ENCODE assay signal across 8 cellular contexts in genomic region chr12:27710592-27711311, GRCh38. TPM values are rescaled to one million over a fixed set of nuclear protein-coding genes. Genes with fewer than 3 reads are reported as not detected.
DNase-seq lines count a peak whose midpoint lies in the region; ATAC-seq and TF ChIP-seq lines count a peak whose summit lies in the region.

TSS of gene MRPS35 (plus strand) at chr12:27710832. CDS start at chr12:27710844, 12 bp downstream.

- TF ChIP-seq CTCF in BE2C (IDR thresholded peaks at IDR 0.05; ENCODE audit: low read depth, low read length) = no peak

- H3K9me3 ChIP-seq in BE2C = no peaks in the 10 kb centered on the region

- H3K36me3 ChIP-seq in BE2C = peaks cover 7% of the 10 kb centered on the region

- H3K4me3 ChIP-seq in BE2C (ENCODE audit: low read depth, low read length) = peak within 1 kb of the TSS; percentile 100

- peak; percentile 91 for TF ChIP-seq POLR2A in GM19099 (IDR thresholded peaks at IDR 0.05; ENCODE audit: extremely low read depth, insufficient read length, low read depth)

- ATAC-seq in HG03378 (IDR thresholded peaks at IDR 0.05; ENCODE audit: unreplicated experiment) = peak; percentile 90
- ATAC-seq in left colon = peak; percentile 96

- no peaks in the 10 kb centered on the region; the same call in 1 of the 2 replicates for H3K4me1 ChIP-seq in BE2C

- peak within 1 kb of the TSS; percentile 66 for H3K27ac ChIP-seq in cingulate gyrus (ENCODE audit: low read depth, low read length)

- DNase-seq in BE2C (peak; percentile 92), NCI-H524 (lab: John Stamatoyannopoulos, UW) (peak; percentile 62 to 77), left colon (peak; percentile 93)
- peak; percentile 86 to 88 for DNase-seq in activated CD4-positive, alpha-beta T cell treated with anti-CD3 and anti-CD28 coated beads for 4 hours
- DNase-seq in stimulated activated CD4-positive, alpha-beta T cell treated with anti-CD3 and anti-CD28 coated beads, Interleukin-1b, Interleukin-23, amount 100 ng/mL, for 4 hours (ENCODE audit: low read depth in 2 of 2) = peak; percentile 82 to 85

- no peaks in the 10 kb centered on the region for H3K27me3 ChIP-seq in BE2C

- intact Hi-C loops in left colon (cut with DNase I, micrococcal nuclease) = no loop called here

RNA-seq across cellular contexts. Expression of gene MRPS35, which starts in this region (rescaled TPM):
- polyA plus RNA-seq in BE2C (2012; ENCODE audit: insufficient read depth, insufficient read length, low read depth) = 138 TPM
- 10 to 100 TPM; 59.1 to 72.2 TPM for total RNA-seq in left colon

Comparison
In these comparisons a context has a peak if more than half of its experiments do, and no peak if none do; other contexts are left out.
1. Peak in every context shown above with its lines: DNase-seq, ATAC-seq, H3K4me3 ChIP-seq and H3K27ac ChIP-seq.